Comparison of ENCODE assay signal across 8 cellular contexts in the genomic region with DNA sequence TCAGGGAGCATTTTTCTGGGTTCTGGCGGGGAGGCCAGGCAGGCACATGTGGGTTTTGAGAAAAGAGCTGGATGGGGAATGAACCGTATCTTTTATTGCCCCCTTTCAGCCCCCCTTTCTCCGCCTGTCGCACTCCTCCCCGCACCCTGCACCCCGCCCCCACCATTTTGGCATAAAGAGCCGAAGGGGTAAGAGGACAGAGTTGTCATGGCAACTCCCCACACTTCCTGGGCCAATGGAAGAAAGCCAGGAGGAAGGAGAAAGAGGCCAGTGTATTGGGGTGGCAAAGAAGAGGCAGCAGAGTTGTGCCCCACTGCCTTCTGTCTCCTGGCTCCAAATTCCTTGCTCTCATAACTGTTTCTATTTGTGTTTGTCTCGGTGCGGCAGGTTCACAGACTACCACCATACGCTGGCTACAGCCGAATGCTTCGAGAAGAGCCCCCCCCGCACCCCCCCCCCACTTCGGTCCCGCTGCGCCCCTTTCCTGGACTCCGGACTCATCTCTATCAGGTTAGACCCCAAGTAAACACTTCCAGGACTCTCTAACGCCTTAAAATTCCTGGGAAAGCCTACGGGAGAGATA. TPM values are rescaled to one million over a fixed set of nuclear protein-coding genes. Genes with fewer than 3 reads are reported as not detected.
DNase-seq lines count a peak whose midpoint lies in the region; ATAC-seq and TF ChIP-seq lines count a peak whose summit lies in the region.

No MANE protein-coding gene starts in this region.

- H3K27me3 Mint-ChIP-seq in activated CD4-positive, alpha-beta T cell treated with anti-CD3 and anti-CD28 coated beads, Interleukin-2, amount 10 ng/mL, durations not matched to agents 7 days and 5 days: peaks cover 23% of the 10 kb centered on the region

- no peak overlapping the region for H3K27ac ChIP-seq in SU-DHL-6 (ENCODE audit: low read depth, low read length)
- H3K27ac ChIP-seq in fibroblast of lung (ENCODE audit: insufficient read depth, low read length): no peak overlapping the region

- H2AFZ ChIP-seq in SU-DHL-6 (ENCODE audit: low read depth, low read length, severe bottlenecking) (no peak overlapping the region), fibroblast of lung (ENCODE audit: low read length) (no peak overlapping the region)

- TF ChIP-seq CTCF in SU-DHL-6 (IDR thresholded peaks at IDR 0.05; ENCODE audit: insufficient read depth, low read length, poor library complexity, severe bottlenecking) (no peak), fibroblast of lung (conservative IDR thresholded peaks at IDR 0.05 in 1 of 2, IDR thresholded peaks at IDR 0.05 in 1 of 2; ENCODE audit: low read depth in 1 of 2, low read length in 2 of 2) (no peak), retinal pigment epithelial cell (conservative IDR thresholded peaks at IDR 0.05; ENCODE audit: low read depth, low read length) (no peak)

- no peaks in the 10 kb centered on the region for H3K9me3 Mint-ChIP-seq in activated CD4-positive, alpha-beta T cell treated with anti-CD3 and anti-CD28 coated beads, Interleukin-2, amount 10 ng/mL, durations not matched to agents 7 days and 5 days

- H3K9ac ChIP-seq in SU-DHL-6 (ENCODE audit: low read length): peak overlapping the region; percentile 35; the same call in 1 of the 2 replicates
- no peak overlapping the region for H3K9ac ChIP-seq in fibroblast of lung (ENCODE audit: insufficient read depth, low read length)

- CTCF ChIA-PET in activated CD4-positive, alpha-beta T cell treated with anti-CD3 and anti-CD28 coated beads, Interleukin-2, amount 10 ng/mL, durations not matched to agents 7 days and 5 days (lab: Charles Lee): interaction anchor here (0.7 to 5.1 kb wide), 38 partner anchors 8 to 281 kb away, joined by 3 to 47 read pairs (median 4); partner anchors contain the start of genes ARMH3 and OGA

- peak overlapping the region; percentile 23 for H3K4me3 ChIP-seq in SU-DHL-6 (ENCODE audit: insufficient read depth, low read length, poor library complexity, severe bottlenecking)
- peak overlapping the region in 3 of 4 experiments; percentile 21 to 42 (median 35) for H3K4me3 ChIP-seq in fibroblast of lung (replicated peaks in 1 of 4; ENCODE audit: control extremely low read depth in 1 of 4, insufficient read depth in 1 of 4, low read depth in 3 of 4, low read length in 4 of 4)
- H3K4me3 ChIP-seq in retinal pigment epithelial cell (ENCODE audit: low read length): peak overlapping the region; percentile 40

- H4K20me1 ChIP-seq in SU-DHL-6 (ENCODE audit: low read depth, low read length) (no peaks in the 10 kb centered on the region), fibroblast of lung (ENCODE audit: control insufficient read depth, extremely low read depth, insufficient read depth, low read length) (no peaks in the 10 kb centered on the region)

- no peak for ATAC-seq in HG03520 (IDR thresholded peaks at IDR 0.05; ENCODE audit: unreplicated experiment)

- H3K36me3 Mint-ChIP-seq in activated CD4-positive, alpha-beta T cell treated with anti-CD3 and anti-CD28 coated beads, Interleukin-2, amount 10 ng/mL, durations not matched to agents 7 days and 5 days (ENCODE audit: low read depth): no peaks in the 10 kb centered on the region

- DNase-seq in activated CD4-positive, alpha-beta T cell treated with anti-CD3 and anti-CD28 coated beads, Interleukin-2, amount 10 ng/mL, durations not matched to agents 7 days and 5 days: peak; percentile 49
- no peak for DNase-seq in activated CD4-positive, alpha-beta T cell treated with anti-CD3 and anti-CD28 coated beads for 48 hours
- DNase-seq in fibroblast of lung (ENCODE audit: low read depth in 2 of 2) (peak in 1 of 2 donors; percentile 41), retinal pigment epithelial cell (ENCODE audit: low read depth) (no peak)
- no peak for DNase-seq in activated effector memory CD4-positive, alpha-beta T cell treated with anti-CD3 and anti-CD28 coated beads, Interleukin-2, amount 50 U/mL, for 16 hours
- no peak for DNase-seq in stimulated activated CD4-positive, alpha-beta T cell treated with anti-CD3 and anti-CD28 coated beads, Interleukin-4, amount 100 ng/mL, for 1 hour

- no peaks in the 10 kb centered on the region for H3K36me3 ChIP-seq in SU-DHL-6 (ENCODE audit: low read length)
- no peaks in the 10 kb centered on the region for H3K36me3 ChIP-seq in fibroblast of lung (ENCODE audit: control insufficient read depth, insufficient read depth, low read length)

- H3K27ac Mint-ChIP-seq in activated CD4-positive, alpha-beta T cell treated with anti-CD3 and anti-CD28 coated beads, Interleukin-2, amount 10 ng/mL, durations not matched to agents 7 days and 5 days: no peak overlapping the region

- no peaks in the 10 kb centered on the region for H3K9me2 ChIP-seq in SU-DHL-6 (replicated peaks; ENCODE audit: insufficient read depth, low read length)

- H3K4me1 Mint-ChIP-seq in activated CD4-positive, alpha-beta T cell treated with anti-CD3 and anti-CD28 coated beads, Interleukin-2, amount 10 ng/mL, durations not matched to agents 7 days and 5 days: peaks cover 54% of the 10 kb centered on the region

- H3K9me3 ChIP-seq in SU-DHL-6 (ENCODE audit: insufficient read depth, low read length): no peaks in the 10 kb centered on the region
- no peaks in the 10 kb centered on the region for H3K9me3 ChIP-seq in fibroblast of lung (ENCODE audit: control insufficient read depth, insufficient read depth, low read depth, low read length)

- no peaks in the 10 kb centered on the region for H3K79me2 ChIP-seq in SU-DHL-6 (ENCODE audit: insufficient read depth, low read length)
- no peaks in the 10 kb centered on the region for H3K79me2 ChIP-seq in fibroblast of lung (ENCODE audit: control insufficient read depth, insufficient read depth, low read length)

- POLR2A ChIA-PET in activated CD4-positive, alpha-beta T cell treated with anti-CD3 and anti-CD28 coated beads, Interleukin-2, amount 10 ng/mL, durations not matched to agents 7 days and 5 days (lab: Charles Lee): interaction anchor here (1.2 kb wide), 1 partner anchor 170 kb away, joined by 3 read pairs; no protein-coding TSS in a partner anchor

- H3F3A ChIP-seq in SU-DHL-6 (ENCODE audit: insufficient read depth): peaks cover 6% of the 10 kb centered on the region; the same call in 1 of the 2 replicates

- H3K4me2 ChIP-seq in SU-DHL-6 (ENCODE audit: low read depth, low read length, poor library complexity, severe bottlenecking) (peak overlapping the region; percentile 58), fibroblast of lung (ENCODE audit: extremely low read depth, insufficient read depth, low read length) (peak overlapping the region; percentile 34)

- H3K27me3 ChIP-seq in SU-DHL-6 (ENCODE audit: low read length) (no peaks in the 10 kb centered on the region), fibroblast of lung (ENCODE audit: control insufficient read depth, insufficient read depth, low read length) (no peaks in the 10 kb centered on the region)

- no peaks in the 10 kb centered on the region for H3K4me1 ChIP-seq in fibroblast of lung (ENCODE audit: control insufficient read depth, extremely low read depth, insufficient read depth, low read length)

- peak overlapping the region; percentile 73 for H3K4me3 Mint-ChIP-seq in activated CD4-positive, alpha-beta T cell treated with anti-CD3 and anti-CD28 coated beads, Interleukin-2, amount 10 ng/mL, durations not matched to agents 7 days and 5 days

RNA-seq across cellular contexts. Expression of gene KCNIP2, which starts 3.4 kb away (rescaled TPM):
- total RNA-seq in activated CD4-positive, alpha-beta T cell treated with anti-CD3 and anti-CD28 coated beads, Interleukin-2, amount 10 ng/mL, durations not matched to agents 7 days and 5 days: 1 to 10 TPM; 3.5 to 4.5 TPM
- total RNA-seq in fibroblast of lung: 0.77 and 1.8 TPM in 2 replicates
- polyA plus RNA-seq in fibroblast of lung: 0.16 and 0.37 TPM in 2 replicates
- polyA plus RNA-seq in fibroblast of lung (2012): 0.30 and 0.31 TPM in 2 replicates
- 0.43 TPM in 1 of 2 replicates, not detected in the other for polyA minus RNA-seq in fibroblast of lung (ENCODE audit: low replicate concordance)

RNA-seq across cellular contexts. Expression of gene OGA, which starts 21.9 kb away (rescaled TPM):
- 100 to 1,000 TPM; 135 to 145 TPM for total RNA-seq in activated CD4-positive, alpha-beta T cell treated with anti-CD3 and anti-CD28 coated beads, Interleukin-2, amount 10 ng/mL, durations not matched to agents 7 days and 5 days
- 108 and 193 TPM in 2 replicates for total RNA-seq in fibroblast of lung
- polyA plus RNA-seq in fibroblast of lung: 50.6 and 69.9 TPM in 2 replicates
- 48.0 and 72.0 TPM in 2 replicates for polyA plus RNA-seq in fibroblast of lung (2012)
- polyA minus RNA-seq in fibroblast of lung (ENCODE audit: low replicate concordance): 17.7 and 37.2 TPM in 2 replicates

RNA-seq across cellular contexts. Expression of gene NPM3, which starts 56.9 kb away (rescaled TPM):
- total RNA-seq in activated CD4-positive, alpha-beta T cell treated with anti-CD3 and anti-CD28 coated beads, Interleukin-2, amount 10 ng/mL, durations not matched to agents 7 days and 5 days: 10 to 100 TPM; 25.9 to 30.3 TPM
- 80.8 and 95.3 TPM in 2 replicates for total RNA-seq in fibroblast of lung
- polyA plus RNA-seq in fibroblast of lung: 29.1 and 46.7 TPM in 2 replicates
- polyA plus RNA-seq in fibroblast of lung (2012): 43.0 and 67.3 TPM in 2 replicates
- polyA minus RNA-seq in fibroblast of lung (ENCODE audit: low replicate concordance): 52.3 and 71.5 TPM in 2 replicates
